Comparison of ENCODE assay signal across 8 cellular contexts in genomic region chr5:125006011-125006685, GRCh38.
DNase-seq lines count a peak whose midpoint lies in the region; ATAC-seq lines count a peak whose summit lies in the region.

No MANE protein-coding gene starts in this region.

- H3K4me3 ChIP-seq in mesendoderm (ENCODE audit: low read length) = no peak overlapping the region

- peaks cover 2% of the 10 kb centered on the region for H3K4me1 ChIP-seq in mesendoderm (ENCODE audit: control insufficient read depth, low read depth, low read length)

- no peaks in the 10 kb centered on the region for H3K79me2 ChIP-seq in mesendoderm (ENCODE audit: control insufficient read depth, insufficient read depth, low read length)

- no peaks in the 10 kb centered on the region for H3K79me1 ChIP-seq in mesendoderm (ENCODE audit: low read length)

- no peak overlapping the region for H3K23ac ChIP-seq in mesendoderm (ENCODE audit: low read length)

- no peak overlapping the region for H2AK5ac ChIP-seq in mesendoderm (ENCODE audit: low read length)

- H3K27ac ChIP-seq in mesendoderm (ENCODE audit: low read depth, low read length) = peak overlapping the region; percentile 4

- no peak overlapping the region for H3K4me2 ChIP-seq in mesendoderm (ENCODE audit: low read length)

- no peak overlapping the region for H3K9ac ChIP-seq in mesendoderm (ENCODE audit: low read length)

- peak overlapping the region; percentile 80 for H3K18ac ChIP-seq in mesendoderm (ENCODE audit: low read length)

- ATAC-seq in GM19025 (IDR thresholded peaks at IDR 0.05; ENCODE audit: low read depth, unreplicated experiment) = peak; percentile 59
- ATAC-seq in HG02759 (IDR thresholded peaks at IDR 0.05; ENCODE audit: unreplicated experiment) = peak; percentile 77

- H3K4ac ChIP-seq in mesendoderm (ENCODE audit: low read depth, low read length) = no peak overlapping the region

- no peak overlapping the region for H2BK120ac ChIP-seq in mesendoderm (ENCODE audit: low read depth, low read length)

- H3K27me3 ChIP-seq in mesendoderm (ENCODE audit: insufficient read depth, low read length, poor library complexity) = no peaks in the 10 kb centered on the region

- no peak overlapping the region for H3K56ac ChIP-seq in mesendoderm (ENCODE audit: low read length)

- H2BK15ac ChIP-seq in mesendoderm (replicated peaks; ENCODE audit: low read depth) = no peak overlapping the region

- H4K5ac ChIP-seq in mesendoderm (ENCODE audit: low read length) = no peak overlapping the region

- no CpG with 5 or more reads among the region's 5 CpGs for WGBS in mesendoderm (ENCODE audit: extremely low coverage, insufficient coverage, low lambda C conversion rate)

- no peak overlapping the region for H2BK5ac ChIP-seq in mesendoderm (ENCODE audit: low read length)

- no peak overlapping the region for H4K8ac ChIP-seq in mesendoderm (ENCODE audit: low read depth, low read length)

- DNase-seq in NCI-H1092 (lab: John Stamatoyannopoulos, UW) = peak; percentile 45
- DNase-seq in mesendoderm = peak; percentile 57
- DNase-seq in activated CD8-positive, alpha-beta memory T cell treated with anti-CD3 and anti-CD28 coated beads, Interleukin-2, amount 50 U/mL, for 48 hours = no peak
- DNase-seq in dedifferentiated amniotic fluid mesenchymal stem cell (ENCODE audit: extremely low spot score) = no peak
- DNase-seq in pons (ENCODE audit: low spot score) = no peak
- no peak for DNase-seq in dermis blood vessel endothelial cell

- H3K36me3 ChIP-seq in mesendoderm (ENCODE audit: control insufficient read depth, insufficient read depth, low read length) = no peaks in the 10 kb centered on the region

Comparison
In these comparisons a context has a peak if more than half of its experiments do, and no peak if none do; other contexts are left out.
1. DNase-seq: peak in NCI-H1092 (single experiment) and mesendoderm (single experiment); none in activated CD8-positive, alpha-beta memory T cell treated with anti-CD3 and anti-CD28 coated beads, Interleukin-2, amount 50 U/mL, for 48 hours (single experiment), dedifferentiated amniotic fluid mesenchymal stem cell (single experiment), pons (single experiment) and dermis blood vessel endothelial cell (single experiment).